28 cellular contexts compared by ENCODE assay signal in genomic region chr4:87934157-87934704, GRCh38. TPM values are rescaled to one million over a fixed set of nuclear protein-coding genes. Genes with fewer than 3 reads are reported as not detected.
"Had no signal": no experiment of that assay in that cellular context is flagged by ENCODE, and none has a peak within 500 bp of the region (broad histone marks: within the 10 kb centered on the region; RNA-seq: fewer than 3 reads in every experiment).

No MANE protein-coding gene starts in this region.

- H3K27me3 ChIP-seq: ascending aorta, breast epithelium, cardiac muscle cell, colonic mucosa had no signal

- H3K36me3 ChIP-seq: ascending aorta, breast epithelium, cardiac muscle cell, colonic mucosa had no signal

- H3K36me3 Mint-ChIP-seq: activated naive CD4-positive, alpha-beta T cell treated with anti-CD3 and anti-CD28 coated beads, Interleukin-2, amount 10 ng/mL, durations not matched to agents 7 days and 5 days; activated naive CD8-positive, alpha-beta T cell treated with anti-CD3 and anti-CD28 coated beads, Interleukin-2, amount 10 ng/mL, durations not matched to agents 7 days and 5 days; brain had no signal

- H3K27ac ChIP-seq: ascending aorta, breast epithelium, cardiac muscle cell, colonic mucosa had no signal

- H3K27ac Mint-ChIP-seq: activated CD4-positive, alpha-beta memory T cell treated with anti-CD3 and anti-CD28 coated beads, Interleukin-2, amount 10 ng/mL, durations not matched to agents 7 days and 5 days; activated CD4-positive, alpha-beta T cell treated with anti-CD3 and anti-CD28 coated beads, Interleukin-2, amount 10 ng/mL, durations not matched to agents 7 days and 5 days; activated naive CD4-positive, alpha-beta T cell treated with anti-CD3 and anti-CD28 coated beads, Interleukin-2, amount 10 ng/mL, durations not matched to agents 7 days and 5 days; activated naive CD4-positive, alpha-beta T cell treated with anti-CD3 and anti-CD28 coated beads, Interleukin-2, amount 50 U/mL, for 72 hours; activated naive CD8-positive, alpha-beta T cell treated with anti-CD3 and anti-CD28 coated beads, Interleukin-2, amount 10 ng/mL, durations not matched to agents 7 days and 5 days; activated T-cell treated with anti-CD3 and anti-CD28 coated beads, Interleukin-2, amount 50 U/mL, for 24 hours; activated T-cell treated with anti-CD3 and anti-CD28 coated beads, Interleukin-2, amount 50 U/mL, for 72 hours; brain had no signal

- H3K9me3 Mint-ChIP-seq: activated CD4-positive, alpha-beta memory T cell treated with anti-CD3 and anti-CD28 coated beads, Interleukin-2, amount 10 ng/mL, durations not matched to agents 7 days and 5 days; activated naive CD4-positive, alpha-beta T cell treated with anti-CD3 and anti-CD28 coated beads, Interleukin-2, amount 10 ng/mL, durations not matched to agents 7 days and 5 days; activated naive CD8-positive, alpha-beta T cell treated with anti-CD3 and anti-CD28 coated beads, Interleukin-2, amount 10 ng/mL, durations not matched to agents 7 days and 5 days; activated T-cell treated with anti-CD3 and anti-CD28 coated beads, Interleukin-2, amount 50 U/mL, for 24 hours had no signal

- H3K9me3 ChIP-seq: colonic mucosa had no signal

- H3K4me1 Mint-ChIP-seq: activated CD4-positive, alpha-beta memory T cell treated with anti-CD3 and anti-CD28 coated beads, Interleukin-2, amount 10 ng/mL, durations not matched to agents 7 days and 5 days; activated CD4-positive, alpha-beta T cell treated with anti-CD3 and anti-CD28 coated beads, Interleukin-2, amount 10 ng/mL, durations not matched to agents 7 days and 5 days; activated naive CD4-positive, alpha-beta T cell treated with anti-CD3 and anti-CD28 coated beads, Interleukin-2, amount 10 ng/mL, durations not matched to agents 7 days and 5 days; activated naive CD8-positive, alpha-beta T cell treated with anti-CD3 and anti-CD28 coated beads, Interleukin-2, amount 10 ng/mL, durations not matched to agents 7 days and 5 days; brain had no signal

- FAIRE-seq: frontal cortex had no signal

- H3K4me1 ChIP-seq: ascending aorta, breast epithelium, colonic mucosa had no signal

- DNase-seq: activated CD4-positive, alpha-beta memory T cell treated with anti-CD3 and anti-CD28 coated beads, Interleukin-2, amount 10 ng/mL, durations not matched to agents 7 days and 5 days; activated CD4-positive, alpha-beta T cell treated with anti-CD3 and anti-CD28 coated beads for 1 hour; activated CD4-positive, alpha-beta T cell treated with anti-CD3 and anti-CD28 coated beads for 4 hours; activated CD4-positive, alpha-beta T cell treated with anti-CD3 and anti-CD28 coated beads, Interleukin-2, amount 10 ng/mL, durations not matched to agents 7 days and 5 days; activated CD4-positive, alpha-beta T cell treated with anti-CD3 and anti-CD28 coated beads, Interleukin-2, amount 50 U/mL, for 4 hours; activated CD8-positive, alpha-beta memory T cell treated with anti-CD3 and anti-CD28 coated beads, Interleukin-2, amount 50 U/mL, for 48 hours; activated gamma-delta T cell; activated naive CD4-positive, alpha-beta T cell; activated naive CD4-positive, alpha-beta T cell treated with anti-CD3 and anti-CD28 coated beads, Interleukin-2, amount 10 ng/mL, durations not matched to agents 7 days and 5 days; activated naive CD8-positive, alpha-beta T cell treated with anti-CD3 and anti-CD28 coated beads, Interleukin-2, amount 10 ng/mL, durations not matched to agents 7 days and 5 days; activated T-cell treated with anti-CD3 and anti-CD28 coated beads for 4 hours; activated T-cell treated with anti-CD3 and anti-CD28 coated beads, Interleukin-2, amount 50 U/mL, for 24 hours; activated T-cell treated with anti-CD3 and anti-CD28 coated beads, Interleukin-2, amount 50 U/mL, for 72 hours; central memory CD4-positive, alpha-beta T cell; cerebellar nuclear complex; colonic mucosa; effector CD8-positive, alpha-beta T cell; foreskin fibroblast; head of caudate nucleus; T-helper 2 cell had no signal

- H3K27me3 Mint-ChIP-seq: activated naive CD4-positive, alpha-beta T cell treated with anti-CD3 and anti-CD28 coated beads, Interleukin-2, amount 10 ng/mL, durations not matched to agents 7 days and 5 days had no signal

- H3K4me3 Mint-ChIP-seq: activated CD4-positive, alpha-beta memory T cell treated with anti-CD3 and anti-CD28 coated beads, Interleukin-2, amount 10 ng/mL, durations not matched to agents 7 days and 5 days; activated CD4-positive, alpha-beta T cell treated with anti-CD3 and anti-CD28 coated beads, Interleukin-2, amount 10 ng/mL, durations not matched to agents 7 days and 5 days; activated naive CD4-positive, alpha-beta T cell treated with anti-CD3 and anti-CD28 coated beads, Interleukin-2, amount 10 ng/mL, durations not matched to agents 7 days and 5 days; activated naive CD8-positive, alpha-beta T cell treated with anti-CD3 and anti-CD28 coated beads, Interleukin-2, amount 10 ng/mL, durations not matched to agents 7 days and 5 days; activated T-cell treated with anti-CD3 and anti-CD28 coated beads, Interleukin-2, amount 50 U/mL, for 24 hours; activated T-cell treated with anti-CD3 and anti-CD28 coated beads, Interleukin-2, amount 50 U/mL, for 72 hours; brain had no signal

- H3K4me3 ChIP-seq: ascending aorta, breast epithelium, cardiac muscle cell, colonic mucosa had no signal

- ATAC-seq: activated naive CD4-positive, alpha-beta T cell treated with anti-CD3 and anti-CD28 coated beads, Interleukin-2, amount 50 U/mL, for 72 hours; activated T-cell treated with anti-CD3 and anti-CD28 coated beads, Interleukin-2, amount 50 U/mL, for 72 hours; esophagus mucosa had no signal

RNA-seq across cellular contexts. Expression of gene SPP1, which starts 41.3 kb away (rescaled TPM):
- total RNA-seq: activated naive CD4-positive, alpha-beta T cell treated with anti-CD3 and anti-CD28 coated beads, Interleukin-2, amount 50 U/mL, for 72 hours; dermis microvascular lymphatic vessel endothelial cell had no signal
